In genomic region chr1:205510951-205511330, GRCh38 we compare ENCODE assay signal across 18 cellular contexts. TPM values are rescaled to one million over a fixed set of nuclear protein-coding genes. Genes with fewer than 3 reads are reported as not detected.
"Had no signal": no experiment of that assay in that cellular context is flagged by ENCODE, and none has a peak within 500 bp of the region (broad histone marks: within the 10 kb centered on the region; RNA-seq: fewer than 3 reads in every experiment).

No MANE protein-coding gene starts in this region.

- H3K36me3 Mint-ChIP-seq: activated CD8-positive, alpha-beta memory T cell treated with anti-CD3 and anti-CD28 coated beads, Interleukin-2, amount 10 ng/mL, durations not matched to agents 7 days and 5 days; activated naive CD8-positive, alpha-beta T cell treated with anti-CD3 and anti-CD28 coated beads, Interleukin-2, amount 10 ng/mL, durations not matched to agents 7 days and 5 days; naive thymus-derived CD8-positive, alpha-beta T cell; stimulated activated memory B cell treated with anti-CD40 and anti-IgM and Interleukin-4, amounts not matched to agents 10 μg/mL and 1 μg/mL and 100 μg/mL, for 72 hours had no signal

- H3K79me2 ChIP-seq: parathyroid adenoma had no signal

- ATAC-seq: activated CD8-positive, alpha-beta memory T cell treated with anti-CD3 and anti-CD28 coated beads, Interleukin-2, amount 10 ng/mL, durations not matched to agents 7 days and 5 days; naive thymus-derived CD8-positive, alpha-beta T cell; stimulated activated memory B cell treated with anti-CD40 and anti-IgM and Interleukin-4, amounts not matched to agents 10 μg/mL and 1 μg/mL and 100 μg/mL, for 72 hours had no signal

- H3K4me3 ChIP-seq: spleen, thyroid gland had no signal

- H3K9me3 ChIP-seq: neutrophil, spleen, thyroid gland had no signal

- H3K36me3 ChIP-seq: neutrophil, spleen, thyroid gland had no signal

- H3K27ac ChIP-seq: neutrophil, parathyroid adenoma, thyroid gland had no signal

- H3K27me3 ChIP-seq: thyroid gland had no signal

- H3K27ac Mint-ChIP-seq: activated B cell treated with CpG ODN at 0.5 μM for 24 hours; activated CD4-positive, alpha-beta memory T cell treated with anti-CD3 and anti-CD28 coated beads, Interleukin-2, amount 10 ng/mL, durations not matched to agents 7 days and 5 days; activated CD8-positive, alpha-beta memory T cell treated with anti-CD3 and anti-CD28 coated beads, Interleukin-2, amount 10 ng/mL, durations not matched to agents 7 days and 5 days; activated naive CD8-positive, alpha-beta T cell treated with anti-CD3 and anti-CD28 coated beads, Interleukin-2, amount 10 ng/mL, durations not matched to agents 7 days and 5 days; naive thymus-derived CD8-positive, alpha-beta T cell; stimulated activated memory B cell treated with anti-CD40 and anti-IgM and Interleukin-4, amounts not matched to agents 10 μg/mL and 1 μg/mL and 100 μg/mL, for 72 hours had no signal

- H2AFZ ChIP-seq: parathyroid adenoma had no signal

- H3K4me3 Mint-ChIP-seq: activated B cell treated with CpG ODN at 0.5 μM for 24 hours; activated CD4-positive, alpha-beta memory T cell treated with anti-CD3 and anti-CD28 coated beads, Interleukin-2, amount 10 ng/mL, durations not matched to agents 7 days and 5 days; activated CD8-positive, alpha-beta memory T cell treated with anti-CD3 and anti-CD28 coated beads, Interleukin-2, amount 10 ng/mL, durations not matched to agents 7 days and 5 days; activated naive CD8-positive, alpha-beta T cell treated with anti-CD3 and anti-CD28 coated beads, Interleukin-2, amount 10 ng/mL, durations not matched to agents 7 days and 5 days; naive thymus-derived CD8-positive, alpha-beta T cell; stimulated activated memory B cell treated with anti-CD40 and anti-IgM and Interleukin-4, amounts not matched to agents 10 μg/mL and 1 μg/mL and 100 μg/mL, for 72 hours had no signal

- H3K9me3 Mint-ChIP-seq: activated B cell treated with CpG ODN at 0.5 μM for 24 hours; activated CD4-positive, alpha-beta memory T cell treated with anti-CD3 and anti-CD28 coated beads, Interleukin-2, amount 10 ng/mL, durations not matched to agents 7 days and 5 days; activated naive CD8-positive, alpha-beta T cell treated with anti-CD3 and anti-CD28 coated beads, Interleukin-2, amount 10 ng/mL, durations not matched to agents 7 days and 5 days; naive thymus-derived CD8-positive, alpha-beta T cell; stimulated activated memory B cell treated with anti-CD40 and anti-IgM and Interleukin-4, amounts not matched to agents 10 μg/mL and 1 μg/mL and 100 μg/mL, for 72 hours had no signal

- DNase-seq: activated B cell treated with CpG ODN at 0.5 μM for 24 hours; activated CD4-positive, alpha-beta memory T cell treated with anti-CD3 and anti-CD28 coated beads, Interleukin-2, amount 10 ng/mL, durations not matched to agents 7 days and 5 days; activated CD4-positive, alpha-beta T cell treated with anti-CD3 and anti-CD28 coated beads for 4 hours; activated CD8-positive, alpha-beta memory T cell treated with anti-CD3 and anti-CD28 coated beads, Interleukin-2, amount 10 ng/mL, durations not matched to agents 7 days and 5 days; activated naive CD4-positive, alpha-beta T cell treated with Interleukin-2 at 50 U/mL for 16 hours; activated naive CD8-positive, alpha-beta T cell treated with anti-CD3 and anti-CD28 coated beads, Interleukin-2, amount 10 ng/mL, durations not matched to agents 7 days and 5 days; cerebellar nuclear complex; erythroblast; foreskin melanocyte; mesenchymal stem cell; naive thymus-derived CD8-positive, alpha-beta T cell; spleen; stimulated activated CD4-positive, alpha-beta T cell treated with anti-CD3 and anti-CD28 coated beads, Interleukin-4, amount 100 ng/mL, for 4 hours had no signal

- H3K27me3 Mint-ChIP-seq: activated B cell treated with CpG ODN at 0.5 μM for 24 hours; activated CD8-positive, alpha-beta memory T cell treated with anti-CD3 and anti-CD28 coated beads, Interleukin-2, amount 10 ng/mL, durations not matched to agents 7 days and 5 days; activated naive CD8-positive, alpha-beta T cell treated with anti-CD3 and anti-CD28 coated beads, Interleukin-2, amount 10 ng/mL, durations not matched to agents 7 days and 5 days; naive thymus-derived CD8-positive, alpha-beta T cell had no signal

RNA-seq across cellular contexts. Expression of gene BLACAT1, which starts 55.1 kb away (rescaled TPM):
- total RNA-seq: urinary bladder had no signal
